Comparison of ENCODE assay signal across 1 cellular context in the genomic region with DNA sequence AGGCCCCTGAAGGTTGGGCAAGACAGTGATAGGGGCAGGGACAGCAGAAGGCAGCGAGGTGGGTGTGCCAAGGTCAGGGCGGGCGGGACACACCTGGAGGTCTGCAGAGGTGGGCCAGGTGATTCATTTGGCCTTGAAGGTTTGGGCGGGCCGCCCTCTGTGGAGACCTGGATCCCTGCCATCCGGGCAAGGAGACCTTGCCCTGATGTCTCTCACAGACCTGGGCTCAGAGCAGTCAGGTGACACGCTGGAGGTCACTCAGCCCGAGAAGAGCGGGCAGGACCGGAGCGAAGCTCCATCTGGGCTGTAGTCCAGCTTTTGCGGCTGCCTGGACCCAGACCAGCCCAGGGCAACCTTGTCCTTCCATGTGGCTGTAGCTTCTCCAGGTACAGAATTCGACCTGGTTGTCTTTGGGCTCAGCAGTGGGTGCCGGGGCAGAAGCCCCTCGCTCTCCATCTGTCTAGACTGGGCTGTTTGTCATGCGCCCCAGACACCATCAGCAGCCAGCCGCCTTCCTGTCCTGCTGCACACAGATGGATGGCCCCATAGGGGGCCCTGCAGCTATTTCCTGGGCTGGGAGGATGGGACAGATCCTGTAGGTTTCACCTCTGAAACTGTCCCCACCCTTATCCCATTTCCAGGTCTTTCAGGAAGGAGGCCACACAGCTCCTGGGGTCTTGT.
TF ChIP-seq lines count a peak whose summit lies in the region.

No MANE protein-coding gene starts in this region.

TF ChIP-seq in Ishikawa, 13 proteins besides CTCF, POLR2A, EP300 and RAD21 (continued from another document):
- TF ChIP-seq, protein P1, sequence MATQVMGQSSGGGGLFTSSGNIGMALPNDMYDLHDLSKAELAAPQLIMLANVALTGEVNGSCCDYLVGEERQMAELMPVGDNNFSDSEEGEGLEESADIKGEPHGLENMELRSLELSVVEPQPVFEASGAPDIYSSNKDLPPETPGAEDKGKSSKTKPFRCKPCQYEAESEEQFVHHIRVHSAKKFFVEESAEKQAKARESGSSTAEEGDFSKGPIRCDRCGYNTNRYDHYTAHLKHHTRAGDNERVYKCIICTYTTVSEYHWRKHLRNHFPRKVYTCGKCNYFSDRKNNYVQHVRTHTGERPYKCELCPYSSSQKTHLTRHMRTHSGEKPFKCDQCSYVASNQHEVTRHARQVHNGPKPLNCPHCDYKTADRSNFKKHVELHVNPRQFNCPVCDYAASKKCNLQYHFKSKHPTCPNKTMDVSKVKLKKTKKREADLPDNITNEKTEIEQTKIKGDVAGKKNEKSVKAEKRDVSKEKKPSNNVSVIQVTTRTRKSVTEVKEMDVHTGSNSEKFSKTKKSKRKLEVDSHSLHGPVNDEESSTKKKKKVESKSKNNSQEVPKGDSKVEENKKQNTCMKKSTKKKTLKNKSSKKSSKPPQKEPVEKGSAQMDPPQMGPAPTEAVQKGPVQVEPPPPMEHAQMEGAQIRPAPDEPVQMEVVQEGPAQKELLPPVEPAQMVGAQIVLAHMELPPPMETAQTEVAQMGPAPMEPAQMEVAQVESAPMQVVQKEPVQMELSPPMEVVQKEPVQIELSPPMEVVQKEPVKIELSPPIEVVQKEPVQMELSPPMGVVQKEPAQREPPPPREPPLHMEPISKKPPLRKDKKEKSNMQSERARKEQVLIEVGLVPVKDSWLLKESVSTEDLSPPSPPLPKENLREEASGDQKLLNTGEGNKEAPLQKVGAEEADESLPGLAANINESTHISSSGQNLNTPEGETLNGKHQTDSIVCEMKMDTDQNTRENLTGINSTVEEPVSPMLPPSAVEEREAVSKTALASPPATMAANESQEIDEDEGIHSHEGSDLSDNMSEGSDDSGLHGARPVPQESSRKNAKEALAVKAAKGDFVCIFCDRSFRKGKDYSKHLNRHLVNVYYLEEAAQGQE (IDR thresholded peaks at IDR 0.05; ENCODE audit: low read depth) = no peak
- no peak for TF ChIP-seq CEBPB (IDR thresholded peaks at IDR 0.05)
- TF ChIP-seq, protein P2, sequence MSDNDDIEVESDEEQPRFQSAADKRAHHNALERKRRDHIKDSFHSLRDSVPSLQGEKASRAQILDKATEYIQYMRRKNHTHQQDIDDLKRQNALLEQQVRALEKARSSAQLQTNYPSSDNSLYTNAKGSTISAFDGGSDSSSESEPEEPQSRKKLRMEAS (IDR thresholded peaks at IDR 0.05) = 0 out of 2 replicates have a peak, but pooled peaks have one; percentile 14
TF ChIP-seq in Ishikawa: peak in this region for 2.
